ENCODE assay signal across 8 cellular contexts in genomic region chr1:188782220-188782841, GRCh38.
DNase-seq lines count a peak whose midpoint lies in the region; ATAC-seq, FAIRE-seq and TF ChIP-seq lines count a peak whose summit lies in the region.

No MANE protein-coding gene starts in this region.

- H3K27ac ChIP-seq in gastroesophageal sphincter, result no peak overlapping the region

- no peak for TF ChIP-seq EP300 in gastroesophageal sphincter (IDR thresholded peaks at IDR 0.05)

- TF ChIP-seq CTCF in fibroblast of villous mesenchyme (IDR thresholded peaks at IDR 0.05; ENCODE audit: insufficient read depth, low read depth, low read length) (peak; percentile 46), gastroesophageal sphincter (IDR thresholded peaks at IDR 0.05) (peak in 1 of 4 experiments; percentile 35)

- WGBS in gastroesophageal sphincter (ENCODE audit: low coverage in 1 of 2), 2 donors, result 63 to 70% methylated on average over 4 to 6 of the region's 6 CpGs

- no peaks in the 10 kb centered on the region for H3K36me3 ChIP-seq in gastroesophageal sphincter

- DNase-seq in GF-D8 (lab: John Stamatoyannopoulos, UW) (peak; percentile 14), RCC 7860 (ENCODE audit: low spot score) (peak; percentile 36), fibroblast of villous mesenchyme (ENCODE audit: low read depth) (peak; percentile 1), amniotic stem cell (lab: John Stamatoyannopoulos, UW) (no peak)
- DNase-seq in stimulated activated CD4-positive, alpha-beta T cell treated with anti-CD3 and anti-CD28 coated beads, Interleukin-1b, Interleukin-23, amount 100 ng/mL, for 48 hours, result no peak

- no peaks in the 10 kb centered on the region for H3K9me3 ChIP-seq in gastroesophageal sphincter

- ATAC-seq in GM21390 (IDR thresholded peaks at IDR 0.05; ENCODE audit: unreplicated experiment) (peak; percentile 99), HG03571 (IDR thresholded peaks at IDR 0.05; ENCODE audit: unreplicated experiment) (peak; percentile 72), gastroesophageal sphincter (no peak)

- H3K4me1 ChIP-seq in gastroesophageal sphincter, result no peaks in the 10 kb centered on the region

- FAIRE-seq in RCC 7860 (lab: Jason Lieb, UNC), result peak; percentile 4

- H3K4me3 ChIP-seq in fibroblast of villous mesenchyme (ENCODE audit: low read depth, low read length) (no peak overlapping the region), gastroesophageal sphincter (no peak overlapping the region)

- no peaks in the 10 kb centered on the region for H3K27me3 ChIP-seq in gastroesophageal sphincter

- no peak for TF ChIP-seq POLR2A in gastroesophageal sphincter (IDR thresholded peaks at IDR 0.05)

Comparison
In these comparisons a context has a peak if more than half of its experiments do, and no peak if none do; other contexts are left out.
1. DNase-seq: peak in GF-D8 (single experiment), RCC 7860 (single experiment) and fibroblast of villous mesenchyme (single experiment); none in amniotic stem cell (single experiment) and stimulated activated CD4-positive, alpha-beta T cell treated with anti-CD3 and anti-CD28 coated beads, Interleukin-1b, Interleukin-23, amount 100 ng/mL, for 48 hours (single experiment).